ENCODE assay signal across 20 cellular contexts in genomic region chr7:110870926-110871325, GRCh38.
DNase-seq lines count a peak whose midpoint lies in the region; ATAC-seq and TF ChIP-seq lines count a peak whose summit lies in the region.
"Had no signal": no experiment of that assay in that cellular context is flagged by ENCODE, and none has a peak within 500 bp of the region (broad histone marks: within the 10 kb centered on the region; RNA-seq: fewer than 3 reads in every experiment).

No MANE protein-coding gene starts in this region.

- DNase-seq in DND-41 (no peak), NCI-H2171 (lab: John Stamatoyannopoulos, UW) (peak; percentile 68), WTC11 (ENCODE audit: low spot score) (no peak), mesendoderm (peak; percentile 25), NCI-H2227 (lab: John Stamatoyannopoulos, UW; ENCODE audit: unreplicated experiment) (no peak), GM10266 (ENCODE audit: extremely low spot score) (no peak), GM03348 (ENCODE audit: low spot score) (no peak)
- DNase-seq: ACHN; AML-193; Caco-2; CD4-positive, CD25-positive, alpha-beta regulatory T cell; DMS53; Kasumi-1; NCI-H1105 treated with DMSO at 0.1 percent for 48 hours; NCI-H1694 treated with DMSO at 0.1 percent for 48 hours; NCI-H2107; NCI-H510A; SIG-M5; T-helper 2 cell had no signal

- no peak overlapping the region for H2BK15ac ChIP-seq in mesendoderm (replicated peaks; ENCODE audit: low read depth)

- TF ChIP-seq CTCF in DND-41 (IDR thresholded peaks at IDR 0.05; ENCODE audit: borderline replicate concordance, extremely low read depth, low read length, poor library complexity, severe bottlenecking): peak; percentile 38
- no peak for TF ChIP-seq CTCF in WTC11 (IDR thresholded peaks at IDR 0.05)
- TF ChIP-seq CTCF in GM10266 (IDR thresholded peaks at IDR 0.05; ENCODE audit: control insufficient read depth, insufficient read depth, low read depth, missing control alignments): no peak

- H3K27ac Mint-ChIP-seq in WTC11: no peak overlapping the region
- H3K27ac Mint-ChIP-seq: CD4-positive, CD25-positive, alpha-beta regulatory T cell had no signal

- no peak overlapping the region for H2AFZ ChIP-seq in DND-41 (ENCODE audit: low read depth, low read length)

- H3K4me1 ChIP-seq in DND-41 (ENCODE audit: insufficient read depth, low read length) (peaks cover 21% of the 10 kb centered on the region), mesendoderm (ENCODE audit: control insufficient read depth, low read depth, low read length) (no peaks in the 10 kb centered on the region)
- H3K4me1 ChIP-seq: Caco-2 had no signal

- H2AK5ac ChIP-seq in mesendoderm (ENCODE audit: low read length): no peak overlapping the region

- CTCF ChIA-PET in WTC11 (lab: Charles Lee): interaction anchor here (1.3 kb wide), 1 partner anchor 429 kb away, joined by 4 read pairs; no protein-coding TSS in a partner anchor

- H3K36me3 ChIP-seq in DND-41 (ENCODE audit: insufficient read depth, low read length) (no peaks in the 10 kb centered on the region), mesendoderm (ENCODE audit: control insufficient read depth, insufficient read depth, low read length) (no peaks in the 10 kb centered on the region)

- H3K4me2 ChIP-seq in DND-41 (ENCODE audit: insufficient read depth, low read length) (no peak overlapping the region), mesendoderm (ENCODE audit: low read length) (no peak overlapping the region)

- H3K4me3 Mint-ChIP-seq in WTC11: no peak overlapping the region
- H3K4me3 Mint-ChIP-seq: CD4-positive, CD25-positive, alpha-beta regulatory T cell had no signal

- H3K9me3 ChIP-seq in DND-41 (ENCODE audit: insufficient read depth, low read length, severe bottlenecking): peaks cover 4% of the 10 kb centered on the region
- H3K9me3 ChIP-seq: Caco-2 had no signal

- no peak; the same call in 2 of the 3 replicates for ATAC-seq in DND-41 (ENCODE audit: insufficient read depth, low read depth)
- peak; percentile 35 for ATAC-seq in WTC11
- ATAC-seq: GM12878 had no signal

- no peak overlapping the region for H2BK5ac ChIP-seq in mesendoderm (ENCODE audit: low read length)

- H3K27me3 Mint-ChIP-seq in WTC11 (ENCODE audit: low read depth): no peaks in the 10 kb centered on the region
- H3K27me3 Mint-ChIP-seq: CD4-positive, CD25-positive, alpha-beta regulatory T cell had no signal

- no peak overlapping the region for H4K5ac ChIP-seq in mesendoderm (ENCODE audit: low read length)

- H3K79me1 ChIP-seq in mesendoderm (ENCODE audit: low read length): no peaks in the 10 kb centered on the region

- POLR2A ChIA-PET in WTC11 (lab: Charles Lee): no interaction called here

- peaks cover 9% of the 10 kb centered on the region; the same call in 1 of the 2 replicates for H3K36me3 Mint-ChIP-seq in WTC11

- H3K23ac ChIP-seq in mesendoderm (ENCODE audit: low read length): no peak overlapping the region

- H3K56ac ChIP-seq in mesendoderm (ENCODE audit: low read length): no peak overlapping the region

- H3K4me1 Mint-ChIP-seq in WTC11: peaks cover 12% of the 10 kb centered on the region
- H3K4me1 Mint-ChIP-seq: CD4-positive, CD25-positive, alpha-beta regulatory T cell had no signal

- no CpG with 5 or more reads among the region's 6 CpGs for WGBS in mesendoderm (ENCODE audit: extremely low coverage, insufficient coverage, low lambda C conversion rate)

- H3K18ac ChIP-seq in mesendoderm (ENCODE audit: low read length): no peak overlapping the region

- H3K9me3 Mint-ChIP-seq in WTC11: 0 out of 2 replicates have a peak, but pooled peaks cover 4% of the 10 kb centered on the region

- H3K4me3 ChIP-seq in DND-41 (ENCODE audit: low read depth in 1 of 2, low read length in 2 of 2): no peak overlapping the region
- H3K4me3 ChIP-seq in mesendoderm (ENCODE audit: low read length): no peak overlapping the region
- H3K4me3 ChIP-seq: GM12878 had no signal

- no peaks in the 10 kb centered on the region for H3K79me2 ChIP-seq in DND-41 (ENCODE audit: insufficient read depth, low read length)
- no peaks in the 10 kb centered on the region for H3K79me2 ChIP-seq in mesendoderm (ENCODE audit: control insufficient read depth, insufficient read depth, low read length)

- no peak overlapping the region for H4K8ac ChIP-seq in mesendoderm (ENCODE audit: low read depth, low read length)

- no peak overlapping the region for H2BK120ac ChIP-seq in mesendoderm (ENCODE audit: low read depth, low read length)

- no peak overlapping the region for H3K27ac ChIP-seq in DND-41 (ENCODE audit: low read length)
- H3K27ac ChIP-seq in mesendoderm (ENCODE audit: low read depth, low read length): no peak overlapping the region

- no peak overlapping the region for H3K4ac ChIP-seq in mesendoderm (ENCODE audit: low read depth, low read length)

- no peaks in the 10 kb centered on the region for H3K27me3 ChIP-seq in DND-41 (ENCODE audit: insufficient read depth, low read length, poor library complexity)
- no peaks in the 10 kb centered on the region for H3K27me3 ChIP-seq in mesendoderm (ENCODE audit: insufficient read depth, low read length, poor library complexity)

- H4K20me1 ChIP-seq in DND-41 (ENCODE audit: insufficient read depth, low read length): no peaks in the 10 kb centered on the region

- no peak overlapping the region for H3K9ac ChIP-seq in DND-41 (ENCODE audit: low read depth, low read length)
- no peak overlapping the region for H3K9ac ChIP-seq in mesendoderm (ENCODE audit: low read length)

TF ChIP-seq in WTC11, 78 proteins besides CTCF, POLR2A, EP300 and RAD21:
- TF ChIP-seq GRHL2 (CRISPR knock-in tag; IDR thresholded peaks at IDR 0.05; ENCODE audit: insufficient replicate concordance, severe bottlenecking) (no peak), NR3C1 (CRISPR knock-in tag; conservative IDR thresholded peaks at IDR 0.05; ENCODE audit: low read depth) (no peak), TEAD4 (CRISPR knock-in tag; IDR thresholded peaks at IDR 0.05) (no peak), ZNF263 (CRISPR knock-in tag; IDR thresholded peaks at IDR 0.05; ENCODE audit: low read depth) (no peak), FOXP1 (CRISPR knock-in tag; IDR thresholded peaks at IDR 0.05; ENCODE audit: borderline replicate concordance) (no peak), SMAD4 (CRISPR knock-in tag; IDR thresholded peaks at IDR 0.05) (no peak), ZNF138 (CRISPR knock-in tag; conservative IDR thresholded peaks at IDR 0.05) (no peak), JUN (CRISPR knock-in tag; IDR thresholded peaks at IDR 0.05) (no peak), ZMAT4 (CRISPR knock-in tag; IDR thresholded peaks at IDR 0.05) (no peak), MAX (CRISPR knock-in tag; IDR thresholded peaks at IDR 0.05) (no peak), GABPB1 (CRISPR knock-in tag; IDR thresholded peaks at IDR 0.05) (no peak)

Comparison
In these comparisons a context has a peak if more than half of its experiments do, and no peak if none do; other contexts are left out.
1. DNase-seq: peak in NCI-H2171 (single experiment) and mesendoderm (single experiment); none in DND-41 (single experiment), WTC11 (single experiment), NCI-H2227 (single experiment), GM10266 (single experiment) and GM03348 (single experiment).